8 cellular contexts compared by ENCODE assay signal in genomic region chr18:26563024-26563423, GRCh38.
"Had no signal": no experiment of that assay in that cellular context is flagged by ENCODE, and none has a peak within 500 bp of the region (broad histone marks: within the 10 kb centered on the region; RNA-seq: fewer than 3 reads in every experiment).

No MANE protein-coding gene starts in this region.

- ATAC-seq: GM12878 had no signal

- FAIRE-seq: G401.6, GM12878, GM12891, GM12892, GM18507, GM19239 had no signal

- H3K4me3 ChIP-seq: GM12878 had no signal

- DNase-seq: GDM1, GF-D8 had no signal
